1 cellular context compared by ENCODE assay signal in genomic region chr10:105914432-105914831, GRCh38.
TF ChIP-seq lines count a peak whose summit lies in the region.

No MANE protein-coding gene starts in this region.

TF ChIP-seq in GM12878, 131 proteins besides CTCF, POLR2A, EP300 and RAD21:
- TF ChIP-seq, protein P1, sequence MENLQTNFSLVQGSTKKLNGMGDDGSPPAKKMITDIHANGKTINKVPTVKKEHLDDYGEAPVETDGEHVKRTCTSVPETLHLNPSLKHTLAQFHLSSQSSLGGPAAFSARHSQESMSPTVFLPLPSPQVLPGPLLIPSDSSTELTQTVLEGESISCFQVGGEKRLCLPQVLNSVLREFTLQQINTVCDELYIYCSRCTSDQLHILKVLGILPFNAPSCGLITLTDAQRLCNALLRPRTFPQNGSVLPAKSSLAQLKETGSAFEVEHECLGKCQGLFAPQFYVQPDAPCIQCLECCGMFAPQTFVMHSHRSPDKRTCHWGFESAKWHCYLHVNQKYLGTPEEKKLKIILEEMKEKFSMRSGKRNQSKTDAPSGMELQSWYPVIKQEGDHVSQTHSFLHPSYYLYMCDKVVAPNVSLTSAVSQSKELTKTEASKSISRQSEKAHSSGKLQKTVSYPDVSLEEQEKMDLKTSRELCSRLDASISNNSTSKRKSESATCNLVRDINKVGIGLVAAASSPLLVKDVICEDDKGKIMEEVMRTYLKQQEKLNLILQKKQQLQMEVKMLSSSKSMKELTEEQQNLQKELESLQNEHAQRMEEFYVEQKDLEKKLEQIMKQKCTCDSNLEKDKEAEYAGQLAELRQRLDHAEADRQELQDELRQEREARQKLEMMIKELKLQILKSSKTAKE (IDR thresholded peaks at IDR 0.05; ENCODE audit: low read depth, poor library complexity, severe bottlenecking), result no peak
- peak; percentile 89 for TF ChIP-seq NR2F1 (conservative IDR thresholded peaks at IDR 0.05)
